Comparison of ENCODE assay signal across 13 cellular contexts in genomic region chr1:1755852-1756251, GRCh38. TPM values are rescaled to one million over a fixed set of nuclear protein-coding genes. Genes with fewer than 3 reads are reported as not detected.
A peak's percentile ranks its signal among the peaks of the same experiment; 100 is the strongest.
DNase-seq lines count a peak whose midpoint lies in the region; ATAC-seq and TF ChIP-seq lines count a peak whose summit lies in the region.
"Had no signal": no experiment of that assay in that cellular context is flagged by ENCODE, and none has a peak within 500 bp of the region (broad histone marks: within the 10 kb centered on the region; RNA-seq: fewer than 3 reads in every experiment).

No MANE protein-coding gene starts in this region.

- H4K20me1 ChIP-seq in osteoblast (ENCODE audit: insufficient read depth, low read length) = peaks cover 10% of the 10 kb centered on the region

- H3K79me2 ChIP-seq in osteoblast (ENCODE audit: insufficient read depth, low read length) = peaks cover 34% of the 10 kb centered on the region

- no peak for TF ChIP-seq POLR2A in right lobe of liver (IDR thresholded peaks at IDR 0.05)

- intact Hi-C loops in CD14-positive monocyte (cut with micrococcal nuclease) (no loop called here), right lobe of liver (cut with DNase I) (loop anchor here (5.0 to 10.0 kb wide), 2 partner anchors 149 to 151 kb away; no protein-coding TSS in a partner anchor)

- H3K4me1 Mint-ChIP-seq in CD14-positive monocyte = peaks cover 10% of the 10 kb centered on the region
- H3K4me1 Mint-ChIP-seq: CD4-positive, CD25-positive, alpha-beta regulatory T cell had no signal

- H3K36me3 Mint-ChIP-seq in CD14-positive monocyte = peaks cover 71 to 85% of the 10 kb centered on the region in 2 donors

- no CpG with 5 or more reads among the region's 15 CpGs for WGBS in right lobe of liver (ENCODE audit: insufficient coverage, low coverage, low lambda C conversion rate, missing lambda C conversion rate)

- peaks cover 0 to 2% (median 0%) of the 10 kb centered on the region in 3 donors for H3K27me3 Mint-ChIP-seq in CD14-positive monocyte (ENCODE audit: low read depth in 3 of 3)
- H3K27me3 Mint-ChIP-seq: CD4-positive, CD25-positive, alpha-beta regulatory T cell had no signal

- H3K36me3 ChIP-seq in right lobe of liver = peaks cover 0 to 58% (median 10%) of the 10 kb centered on the region in 4 donors
- H3K36me3 ChIP-seq in osteoblast (ENCODE audit: insufficient read depth, low read length) = peaks cover 35% of the 10 kb centered on the region

- H3K4me1 ChIP-seq in right lobe of liver = peaks cover 0 to 41% (median 11%) of the 10 kb centered on the region in 4 donors
- H3K4me1 ChIP-seq in osteoblast (ENCODE audit: insufficient read depth, low read length) = no peaks in the 10 kb centered on the region
- H3K4me1 ChIP-seq: HAP-1 had no signal

- TF ChIP-seq CTCF in CD14-positive monocyte (IDR thresholded peaks at IDR 0.05) (no peak), RWPE1 (conservative IDR thresholded peaks at IDR 0.05; ENCODE audit: low read depth) (no peak), right lobe of liver (IDR thresholded peaks at IDR 0.05) (no peak), osteoblast (IDR thresholded peaks at IDR 0.05; ENCODE audit: extremely low read depth, low read depth, low read length) (no peak)

- H3K27me3 ChIP-seq in right lobe of liver = no peaks in the 10 kb centered on the region
- H3K27me3 ChIP-seq in osteoblast (ENCODE audit: insufficient read depth, low read length) = no peaks in the 10 kb centered on the region
- H3K27me3 ChIP-seq: BLaER1 had no signal

- POLR2A ChIA-PET in RWPE1 (lab: Yijun Ruan, JAX; ENCODE audit: low non-redundant PET) = interaction anchor here (0.6 kb wide), 1 partner anchor 24 kb away, joined by 4 read pairs; no protein-coding TSS in a partner anchor

- no peak overlapping the region for H3K4me2 ChIP-seq in osteoblast (ENCODE audit: insufficient read depth, low read length)
- H3K4me2 ChIP-seq: BLaER1, KMS-11 had no signal

- H3K27ac ChIP-seq in RWPE1 (peak overlapping the region; percentile 34), right lobe of liver (no peak overlapping the region), osteoblast (ENCODE audit: low read depth, low read length) (no peak overlapping the region)
- H3K27ac ChIP-seq: BLaER1, KMS-11 had no signal

- no peaks in the 10 kb centered on the region for H3K9me3 ChIP-seq in right lobe of liver
- H3K9me3 ChIP-seq in osteoblast (ENCODE audit: low read depth, low read length) = no peaks in the 10 kb centered on the region
- H3K9me3 ChIP-seq: BLaER1, HAP-1 had no signal

- no peak overlapping the region for H2AFZ ChIP-seq in osteoblast (ENCODE audit: low read length)

- CTCF ChIA-PET in RWPE1 (lab: Yijun Ruan, JAX) = no interaction called here

- H3K4me3 ChIP-seq in right lobe of liver = no peak overlapping the region
- no peak overlapping the region for H3K4me3 ChIP-seq in osteoblast (ENCODE audit: insufficient read depth, low read length)
- H3K4me3 ChIP-seq: BLaER1, HAP-1 had no signal

- DNase-seq in CD14-positive monocyte (ENCODE audit: low spot score) (peak; percentile 37), RWPE1 (ENCODE audit: low spot score) (no peak), right lobe of liver (peak in 2 of 3 donors; percentile 24 to 46), osteoblast (ENCODE audit: insufficient read length, low spot score, missing footprints) (peak; percentile 69), NCI-H1436 treated with DMSO at 0.1 percent for 48 hours (lab: John Stamatoyannopoulos, UW) (no peak)
- no peak for DNase-seq in activated naive CD4-positive, alpha-beta T cell treated with Interleukin-2 at 50 U/mL for 16 hours
- DNase-seq: 8988T; AML-193; CD4-positive, CD25-positive, alpha-beta regulatory T cell had no signal

- no peak overlapping the region for H3K4me3 Mint-ChIP-seq in CD14-positive monocyte
- H3K4me3 Mint-ChIP-seq: CD4-positive, CD25-positive, alpha-beta regulatory T cell had no signal

- no peaks in the 10 kb centered on the region for H3K9me3 Mint-ChIP-seq in CD14-positive monocyte
- H3K9me3 Mint-ChIP-seq: CD4-positive, CD25-positive, alpha-beta regulatory T cell had no signal

- ATAC-seq in right lobe of liver (no peak), GM21576 (IDR thresholded peaks at IDR 0.05; ENCODE audit: unreplicated experiment) (no peak)

- peak overlapping the region in 1 of 7 donors; percentile 55 for H3K27ac Mint-ChIP-seq in CD14-positive monocyte

RNA-seq across cellular contexts. Expression of gene NADK, which starts 22.4 kb away (rescaled TPM):
- 100 to 1,000 TPM; 175 to 235 TPM for polyA plus RNA-seq in CD14-positive monocyte
- 100 to 1,000 TPM in 3 of 6 experiments, 10 to 100 TPM in 3; 80.3 to 143 (median 100) TPM for total RNA-seq in right lobe of liver
- total RNA-seq in osteoblast = 43.9 and 45.6 TPM in 2 replicates

RNA-seq across cellular contexts. Expression of gene CDK11A, which starts 31.7 kb away (rescaled TPM):
- 10 to 100 TPM in 1 of 2 donors, 1 to 10 TPM in 1; 4.4 to 13.3 TPM for polyA plus RNA-seq in CD14-positive monocyte
- total RNA-seq in right lobe of liver (10 to 100 TPM in 4 of 6 experiments, 1 to 10 TPM in 2; 8.4 to 25.2 (median 11.0) TPM), osteoblast (19.4 and 22.1 TPM in 2 replicates)

Comparison
In these comparisons a context has a peak if more than half of its experiments do, and no peak if none do; other contexts are left out.
1. DNase-seq: peak in CD14-positive monocyte (single experiment), right lobe of liver (2 of 3) and osteoblast (single experiment); none in RWPE1 (single experiment), activated naive CD4-positive, alpha-beta T cell treated with Interleukin-2 at 50 U/mL for 16 hours (single experiment) and NCI-H1436 treated with DMSO at 0.1 percent for 48 hours (single experiment).
2. intact Hi-C loops: an anchor here in right lobe of liver (5.0 to 10.0 kb wide); none called in CD14-positive monocyte.